In the genomic region with DNA sequence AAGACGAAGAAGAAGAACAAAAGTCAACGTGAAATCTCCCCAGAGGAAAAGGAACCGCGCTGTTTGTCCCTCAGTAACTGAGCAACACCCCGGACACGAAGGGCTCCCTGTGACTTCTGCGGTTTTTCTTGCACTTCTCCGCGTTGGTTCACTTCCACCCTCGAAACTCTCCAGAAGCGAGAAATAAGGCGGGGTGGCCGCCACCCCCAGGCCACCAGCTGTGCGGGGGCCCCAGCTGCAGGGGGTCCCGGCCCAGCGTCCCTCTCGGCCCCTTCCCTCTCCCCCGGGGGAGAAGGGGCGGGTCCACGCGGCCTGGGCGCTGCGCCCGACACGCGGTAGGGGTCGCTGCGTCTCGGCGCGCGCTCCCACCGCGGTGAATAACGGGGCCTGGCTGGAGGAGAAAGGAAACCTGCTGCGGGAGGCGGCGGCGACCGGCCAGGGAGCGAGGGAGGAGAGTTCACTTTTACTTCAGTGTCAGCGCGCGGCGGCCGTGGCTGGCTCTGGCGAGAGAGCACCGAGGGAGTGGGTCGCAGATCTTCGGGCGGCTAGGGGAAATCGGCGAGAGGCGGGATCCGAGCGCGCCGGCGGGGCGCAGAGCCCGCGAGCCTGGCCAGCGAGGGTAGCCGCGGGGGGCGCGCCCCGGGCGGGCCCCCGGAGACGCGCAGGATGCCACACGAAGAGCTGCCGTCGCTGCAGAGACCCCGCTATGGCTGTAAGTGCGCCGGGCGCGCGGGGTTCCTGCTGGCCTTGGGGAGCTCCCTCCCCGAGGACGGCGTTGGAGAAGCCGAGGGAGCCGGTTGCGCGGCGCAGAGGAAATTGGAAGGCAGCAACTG, we compare ENCODE assay signal across 8 cellular contexts. TPM values are rescaled to one million over a fixed set of nuclear protein-coding genes. Genes with fewer than 3 reads are reported as not detected.
DNase-seq lines count a peak whose midpoint lies in the region; ATAC-seq and TF ChIP-seq lines count a peak whose summit lies in the region.

A gene with protein sequence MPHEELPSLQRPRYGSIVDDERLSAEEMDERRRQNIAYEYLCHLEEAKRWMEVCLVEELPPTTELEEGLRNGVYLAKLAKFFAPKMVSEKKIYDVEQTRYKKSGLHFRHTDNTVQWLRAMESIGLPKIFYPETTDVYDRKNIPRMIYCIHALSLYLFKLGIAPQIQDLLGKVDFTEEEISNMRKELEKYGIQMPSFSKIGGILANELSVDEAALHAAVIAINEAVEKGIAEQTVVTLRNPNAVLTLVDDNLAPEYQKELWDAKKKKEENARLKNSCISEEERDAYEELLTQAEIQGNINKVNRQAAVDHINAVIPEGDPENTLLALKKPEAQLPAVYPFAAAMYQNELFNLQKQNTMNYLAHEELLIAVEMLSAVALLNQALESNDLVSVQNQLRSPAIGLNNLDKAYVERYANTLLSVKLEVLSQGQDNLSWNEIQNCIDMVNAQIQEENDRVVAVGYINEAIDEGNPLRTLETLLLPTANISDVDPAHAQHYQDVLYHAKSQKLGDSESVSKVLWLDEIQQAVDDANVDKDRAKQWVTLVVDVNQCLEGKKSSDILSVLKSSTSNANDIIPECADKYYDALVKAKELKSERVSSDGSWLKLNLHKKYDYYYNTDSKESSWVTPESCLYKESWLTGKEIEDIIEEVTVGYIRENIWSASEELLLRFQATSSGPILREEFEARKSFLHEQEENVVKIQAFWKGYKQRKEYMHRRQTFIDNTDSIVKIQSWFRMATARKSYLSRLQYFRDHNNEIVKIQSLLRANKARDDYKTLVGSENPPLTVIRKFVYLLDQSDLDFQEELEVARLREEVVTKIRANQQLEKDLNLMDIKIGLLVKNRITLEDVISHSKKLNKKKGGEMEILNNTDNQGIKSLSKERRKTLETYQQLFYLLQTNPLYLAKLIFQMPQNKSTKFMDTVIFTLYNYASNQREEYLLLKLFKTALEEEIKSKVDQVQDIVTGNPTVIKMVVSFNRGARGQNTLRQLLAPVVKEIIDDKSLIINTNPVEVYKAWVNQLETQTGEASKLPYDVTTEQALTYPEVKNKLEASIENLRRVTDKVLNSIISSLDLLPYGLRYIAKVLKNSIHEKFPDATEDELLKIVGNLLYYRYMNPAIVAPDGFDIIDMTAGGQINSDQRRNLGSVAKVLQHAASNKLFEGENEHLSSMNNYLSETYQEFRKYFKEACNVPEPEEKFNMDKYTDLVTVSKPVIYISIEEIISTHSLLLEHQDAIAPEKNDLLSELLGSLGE (N-terminal part only) (plus strand): TSS at position 406 of the 833 bp plus-strand sequence. CDS start 261 bp downstream, at position 667.

- intact Hi-C loops in left lung (cut with DNase I): no loop called here

- H3K9me3 ChIP-seq in MG63: no peaks in the 10 kb centered on the region
- H3K9me3 ChIP-seq in left lung: no peaks in the 10 kb centered on the region

- peak; percentile 92 for ATAC-seq in left lung

- TF ChIP-seq CTCF in GM12873 (IDR thresholded peaks at IDR 0.05; ENCODE audit: insufficient read depth, low read depth, low read length, missing control alignments) (peak; percentile 75), left lung (IDR thresholded peaks at IDR 0.05) (peak; percentile 77 to 80)

- peaks cover 10% of the 10 kb centered on the region for H3K27me3 ChIP-seq in MG63
- H3K27me3 ChIP-seq in left lung: peaks cover 0 to 22% of the 10 kb centered on the region in 2 donors

- peaks cover 4 to 58% of the 10 kb centered on the region in 2 donors for H3K4me1 ChIP-seq in left lung

- peak; percentile 20 for DNase-seq in HCEC 1CT
- DNase-seq in MG63: peak; percentile 74
- DNase-seq in activated CD4-positive, CD25-positive, alpha-beta regulatory T cell (lab: John Stamatoyannopoulos, UW): peak; percentile 59 to 68 (median 64)
- peak; percentile 54 for DNase-seq in cerebellar cortex (ENCODE audit: low spot score)
- DNase-seq in left lung: peak; percentile 85 to 95
- peak; percentile 80 for DNase-seq in stimulated activated CD4-positive, alpha-beta T cell treated with anti-CD3 and anti-CD28 coated beads, Interleukin-4, amount 100 ng/mL, for 24 hours
- DNase-seq in NCI-H146 treated with DMSO at 0.1 percent for 48 hours (lab: John Stamatoyannopoulos, UW; ENCODE audit: unreplicated experiment): no peak

- no peaks in the 10 kb centered on the region for H3K36me3 ChIP-seq in MG63
- no peaks in the 10 kb centered on the region for H3K36me3 ChIP-seq in left lung

- H3K27ac ChIP-seq in left lung: peak within 1 kb of the TSS; percentile 83 to 89

- peak within 1 kb of the TSS; percentile 64 for H3K4me3 ChIP-seq in MG63
- peak within 1 kb of the TSS; percentile 56 to 67 for H3K4me3 ChIP-seq in left lung

RNA-seq across cellular contexts. Expression of the gene that starts here (rescaled TPM):
- total RNA-seq in MG63 (2014; rRNA removed; shearing (Covaris generic); ENCODE audit: low replicate concordance): 4.1 and 12.3 TPM in 2 replicates
- total RNA-seq in left lung: 10 to 100 TPM; 25.5 to 29.1 TPM
